In genomic region chr15:70259030-70259424, GRCh38 we compare ENCODE assay signal across 9 cellular contexts.
DNase-seq lines count a peak whose midpoint lies in the region; ATAC-seq and TF ChIP-seq lines count a peak whose summit lies in the region.
"Had no signal": no experiment of that assay in that cellular context is flagged by ENCODE, and none has a peak within 500 bp of the region (broad histone marks: within the 10 kb centered on the region; RNA-seq: fewer than 3 reads in every experiment).

No MANE protein-coding gene starts in this region.

- H3K4me1 ChIP-seq in BLaER1 treated with 17β-estradiol and CSF1 and Interleukin-3, amounts not matched to agents 10 nM and 100 nM, result peaks cover 41 to 85% (median 63%) of the 10 kb centered on the region in 10 experiments
- peaks cover 29 to 40% of the 10 kb centered on the region in 2 donors for H3K4me1 ChIP-seq in naive thymus-derived CD4-positive, alpha-beta T cell (ENCODE audit: control insufficient read depth in 2 of 2, insufficient read depth in 2 of 2, low read length in 2 of 2)
- H3K4me1 ChIP-seq in tibial nerve, result peaks cover 0 to 47% (median 23%) of the 10 kb centered on the region in 4 donors
- no peaks in the 10 kb centered on the region for H3K4me1 ChIP-seq in Caco-2
- H3K4me1 ChIP-seq: uterus had no signal

- intact Hi-C loops in naive thymus-derived CD4-positive, alpha-beta T cell (cut with micrococcal nuclease), result loop anchor here (1.0 to 10.0 kb wide), 8 partner anchors 14 to 544 kb away; no protein-coding TSS in a partner anchor
- intact Hi-C loops in Caco-2 (cut with micrococcal nuclease; ENCODE audit: unreplicated experiment), result no loop called here

- peak overlapping the region; percentile 74 for H3K4me3 Mint-ChIP-seq in T-helper 2 cell treated with Interferon-gamma antibody and Interleukin-4, amounts not matched to agents 5 μg/mL and 100 μg/mL, for 36 hours
- H3K4me3 Mint-ChIP-seq in naive thymus-derived CD4-positive, alpha-beta T cell, result peak overlapping the region; percentile 79 to 96 (median 84)
- no peak overlapping the region for H3K4me3 Mint-ChIP-seq in Caco-2 (ENCODE audit: unreplicated experiment)

- H3K4me3 ChIP-seq in BLaER1 treated with 17β-estradiol and CSF1 and Interleukin-3, amounts not matched to agents 10 nM and 100 nM, result peak overlapping the region in 4 of 10 experiments; percentile 2 to 45 (median 14); a peak in 5 of 20 replicates
- H3K4me3 ChIP-seq in naive thymus-derived CD4-positive, alpha-beta T cell (ENCODE audit: low read length), result peak overlapping the region; percentile 40
- H3K4me3 ChIP-seq in tibial nerve (no peak overlapping the region), Caco-2 (ENCODE audit: low read depth, low read length) (no peak overlapping the region)
- H3K4me3 ChIP-seq: uterus had no signal

- peaks cover 30% of the 10 kb centered on the region for H3K27me3 Mint-ChIP-seq in T-helper 2 cell treated with Interferon-gamma antibody and Interleukin-4, amounts not matched to agents 5 μg/mL and 100 μg/mL, for 36 hours (ENCODE audit: low read depth)
- peaks cover 0 to 34% (median 0%) of the 10 kb centered on the region in 5 donors for H3K27me3 Mint-ChIP-seq in naive thymus-derived CD4-positive, alpha-beta T cell
- H3K27me3 Mint-ChIP-seq in Caco-2 (ENCODE audit: insufficient read depth, unreplicated experiment), result no peaks in the 10 kb centered on the region

- CTCF ChIA-PET in naive thymus-derived CD4-positive, alpha-beta T cell (lab: Charles Lee), result interaction anchor here (0.5 to 0.7 kb wide), 2 partner anchors 255 to 287 kb away, joined by 3 read pairs; no protein-coding TSS in a partner anchor
- CTCF ChIA-PET in Caco-2 (lab: Charles Lee), result no interaction called here

- TF ChIP-seq POLR2A in tibial nerve (IDR thresholded peaks at IDR 0.05), result no peak

- BruUV-seq in Caco-2 (replicated peaks; lab: Mats Ljungman, UMichigan), result no TSS peak

- H3K9me3 ChIP-seq in BLaER1 treated with 17β-estradiol and CSF1 and Interleukin-3, amounts not matched to agents 10 nM and 100 nM (replicated peaks in 1 of 11), result no peaks in the 10 kb centered on the region
- H3K9me3 ChIP-seq in naive thymus-derived CD4-positive, alpha-beta T cell (ENCODE audit: control insufficient read depth in 2 of 3, low read length in 3 of 3), result no peaks in the 10 kb centered on the region
- H3K9me3 ChIP-seq in tibial nerve, result no peaks in the 10 kb centered on the region
- no peaks in the 10 kb centered on the region for H3K9me3 ChIP-seq in Caco-2
- H3K9me3 ChIP-seq: uterus had no signal

- no peaks in the 10 kb centered on the region for H3K36me3 ChIP-seq in BLaER1 treated with 17β-estradiol and CSF1 and Interleukin-3, amounts not matched to agents 10 nM and 100 nM
- no peaks in the 10 kb centered on the region for H3K36me3 ChIP-seq in naive thymus-derived CD4-positive, alpha-beta T cell (ENCODE audit: control insufficient read depth in 2 of 3, insufficient read depth in 3 of 3, low read length in 3 of 3)
- H3K36me3 ChIP-seq in tibial nerve (no peaks in the 10 kb centered on the region), Caco-2 (ENCODE audit: control insufficient read depth, insufficient read depth, low read length) (no peaks in the 10 kb centered on the region)
- H3K36me3 ChIP-seq: uterus had no signal

- 21 to 22% methylated on average over 11 of the region's 11 CpGs for WGBS in tibial nerve, 2 donors

- no peak for DNase-seq in T-helper 2 cell treated with Interferon-gamma antibody and Interleukin-4, amounts not matched to agents 5 μg/mL and 100 μg/mL, for 36 hours (ENCODE audit: low spot score)
- peak; percentile 57 for DNase-seq in effector CD4-positive, alpha-beta T cell
- DNase-seq in naive thymus-derived CD4-positive, alpha-beta T cell, result peak in 8 of 9 donors; percentile 35 to 61 (median 54)
- peak; percentile 42 to 74 for DNase-seq in tibial nerve (ENCODE audit: low spot score in 2 of 2)
- no peak for DNase-seq in Caco-2

- H3K9me3 Mint-ChIP-seq in T-helper 2 cell treated with Interferon-gamma antibody and Interleukin-4, amounts not matched to agents 5 μg/mL and 100 μg/mL, for 36 hours, result no peaks in the 10 kb centered on the region
- no peaks in the 10 kb centered on the region for H3K9me3 Mint-ChIP-seq in naive thymus-derived CD4-positive, alpha-beta T cell
- no peaks in the 10 kb centered on the region for H3K9me3 Mint-ChIP-seq in Caco-2 (ENCODE audit: unreplicated experiment)

- peak overlapping the region; percentile 82 to 97 (median 90) for H3K4me2 ChIP-seq in BLaER1 treated with 17β-estradiol and CSF1 and Interleukin-3, amounts not matched to agents 10 nM and 100 nM

- peaks cover 0 to 8% (median 0%) of the 10 kb centered on the region in 11 experiments; a peak in 5 of 22 replicates for H4K20me1 ChIP-seq in BLaER1 treated with 17β-estradiol and CSF1 and Interleukin-3, amounts not matched to agents 10 nM and 100 nM

- ATAC-seq in HG02678 (IDR thresholded peaks at IDR 0.05; ENCODE audit: unreplicated experiment), result peak; percentile 33
- ATAC-seq in naive thymus-derived CD4-positive, alpha-beta T cell, result peak; percentile 58
- no peak for ATAC-seq in esophagus mucosa

- H3K27ac ChIP-seq in BLaER1 treated with 17β-estradiol and CSF1 and Interleukin-3, amounts not matched to agents 10 nM and 100 nM, result peak overlapping the region; percentile 52 to 81 (median 71); a peak in 21 of 22 replicates
- peak overlapping the region; percentile 56 for H3K27ac ChIP-seq in naive thymus-derived CD4-positive, alpha-beta T cell (ENCODE audit: low read depth, low read length)
- H3K27ac ChIP-seq in tibial nerve, result peak overlapping the region in 1 of 4 donors; percentile 44
- H3K27ac ChIP-seq: uterus had no signal

- TF ChIP-seq CTCF in tibial nerve (IDR thresholded peaks at IDR 0.05), result no peak
- TF ChIP-seq CTCF in Caco-2 (IDR thresholded peaks at IDR 0.05; ENCODE audit: insufficient read depth in 1 of 2, low read depth in 1 of 2, low read length in 1 of 2, severe bottlenecking in 1 of 2, unreplicated experiment in 1 of 2), result no peak

- H3K27ac Mint-ChIP-seq in T-helper 2 cell treated with Interferon-gamma antibody and Interleukin-4, amounts not matched to agents 5 μg/mL and 100 μg/mL, for 36 hours, result peak overlapping the region; percentile 81
- H3K27ac Mint-ChIP-seq in naive thymus-derived CD4-positive, alpha-beta T cell, result peak overlapping the region; percentile 76 to 95 (median 92)
- H3K27ac Mint-ChIP-seq in Caco-2 (ENCODE audit: unreplicated experiment), result no peak overlapping the region

- TF ChIP-seq EP300 in tibial nerve (IDR thresholded peaks at IDR 0.05), result peak in 1 of 2 donors; percentile 35

- H3K36me3 Mint-ChIP-seq in T-helper 2 cell treated with Interferon-gamma antibody and Interleukin-4, amounts not matched to agents 5 μg/mL and 100 μg/mL, for 36 hours (ENCODE audit: low read depth), result no peaks in the 10 kb centered on the region
- H3K36me3 Mint-ChIP-seq in naive thymus-derived CD4-positive, alpha-beta T cell, result peaks cover 0 to 3% (median 0%) of the 10 kb centered on the region in 5 donors
- no peaks in the 10 kb centered on the region for H3K36me3 Mint-ChIP-seq in Caco-2 (ENCODE audit: insufficient read depth, unreplicated experiment)

- POLR2A ChIA-PET in naive thymus-derived CD4-positive, alpha-beta T cell (lab: Charles Lee), result interaction anchor here (0.7 to 1.0 kb wide), 3 partner anchors 18 to 414 kb away, joined by 3 to 4 read pairs (median 3); no protein-coding TSS in a partner anchor
- POLR2A ChIA-PET in Caco-2 (lab: Charles Lee), result no interaction called here

- H3K9ac ChIP-seq in BLaER1 treated with 17β-estradiol and CSF1 and Interleukin-3, amounts not matched to agents 10 nM and 100 nM, result peak overlapping the region; percentile 8 to 66 (median 59); a peak in 19 of 22 replicates

- peaks cover 0 to 25% (median 0%) of the 10 kb centered on the region in 11 experiments; a peak in 6 of 22 replicates for H3K27me3 ChIP-seq in BLaER1 treated with 17β-estradiol and CSF1 and Interleukin-3, amounts not matched to agents 10 nM and 100 nM
- H3K27me3 ChIP-seq in naive thymus-derived CD4-positive, alpha-beta T cell (ENCODE audit: control insufficient read depth in 2 of 2, insufficient read depth in 2 of 2, low read length in 2 of 2), result no peaks in the 10 kb centered on the region
- no peaks in the 10 kb centered on the region for H3K27me3 ChIP-seq in tibial nerve
- H3K27me3 ChIP-seq in Caco-2 (replicated peaks; ENCODE audit: control insufficient read depth, insufficient read depth, low read length), result no peaks in the 10 kb centered on the region
- H3K27me3 ChIP-seq: uterus had no signal

- peaks cover 27% of the 10 kb centered on the region for H3K4me1 Mint-ChIP-seq in T-helper 2 cell treated with Interferon-gamma antibody and Interleukin-4, amounts not matched to agents 5 μg/mL and 100 μg/mL, for 36 hours (ENCODE audit: low read depth)
- peaks cover 46 to 69% (median 51%) of the 10 kb centered on the region in 7 donors for H3K4me1 Mint-ChIP-seq in naive thymus-derived CD4-positive, alpha-beta T cell
- H3K4me1 Mint-ChIP-seq in Caco-2 (ENCODE audit: low read depth, unreplicated experiment), result no peaks in the 10 kb centered on the region

Comparison
In these comparisons a context has a peak if more than half of its experiments do, and no peak if none do; other contexts are left out.
1. DNase-seq: peak in effector CD4-positive, alpha-beta T cell (single experiment), naive thymus-derived CD4-positive, alpha-beta T cell (8 of 9) and tibial nerve (2 of 2); none in T-helper 2 cell treated with Interferon-gamma antibody and Interleukin-4, amounts not matched to agents 5 μg/mL and 100 μg/mL, for 36 hours (single experiment) and Caco-2 (0 of 2).